Comparison of ENCODE assay signal across 22 cellular contexts in the genomic region with DNA sequence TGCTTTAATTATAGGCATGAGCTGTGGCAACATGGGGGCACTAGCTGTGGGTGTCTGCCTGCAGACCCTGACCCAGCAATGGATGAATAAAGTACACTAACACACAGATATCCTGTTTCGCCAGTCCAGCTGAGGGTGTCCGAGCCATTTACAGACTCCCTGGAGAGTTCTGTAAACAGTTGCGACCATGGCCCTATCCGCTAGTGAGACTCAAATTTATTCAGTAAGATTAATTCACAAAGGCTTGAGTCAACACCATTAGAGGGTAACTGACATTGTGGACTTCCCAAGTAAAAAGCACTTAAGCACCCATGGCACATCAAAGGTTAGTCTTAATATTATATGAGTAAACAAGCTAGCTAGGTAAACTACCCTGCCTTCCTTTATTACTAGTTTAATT.
A peak's percentile ranks its signal among the peaks of the same experiment; 100 is the strongest.
DNase-seq lines count a peak whose midpoint lies in the region; ATAC-seq and TF ChIP-seq lines count a peak whose summit lies in the region.
"Had no signal": no experiment of that assay in that cellular context is flagged by ENCODE, and none has a peak within 500 bp of the region (broad histone marks: within the 10 kb centered on the region; RNA-seq: fewer than 3 reads in every experiment).

No MANE protein-coding gene starts in this region.

- no peak overlapping the region for H3K4me2 ChIP-seq in Karpas-422 (ENCODE audit: low read depth, low read length, poor library complexity, severe bottlenecking)
- H3K4me2 ChIP-seq: GM23338 had no signal

- no peak overlapping the region for H3K4me3 Mint-ChIP-seq in central memory CD8-positive, alpha-beta T cell
- H3K4me3 Mint-ChIP-seq in activated naive CD8-positive, alpha-beta T cell treated with anti-CD3 and anti-CD28 coated beads, Interleukin-2, amount 50 U/mL, for 24 hours = no peak overlapping the region
- H3K4me3 Mint-ChIP-seq: activated B cell treated with CpG ODN at 0.5 μM for 24 hours; activated naive CD8-positive, alpha-beta T cell treated with anti-CD3 and anti-CD28 coated beads, Interleukin-2, amount 10 ng/mL, durations not matched to agents 7 days and 5 days; CD4-positive, alpha-beta memory T cell; dendritic cell treated with granulocyte-macrophage colony-stimulating factor and Interleukin-4, amounts not matched to agents 40 ng/mL and 50 ng/mL, for 4 days; GM23338 had no signal

- H2AFZ ChIP-seq in Karpas-422 (ENCODE audit: low read length) = no peak overlapping the region
- H2AFZ ChIP-seq: GM23338 had no signal

- H3K9ac ChIP-seq in Karpas-422 (ENCODE audit: low read length) = no peak overlapping the region

- TF ChIP-seq CTCF in 22Rv1 (IDR thresholded peaks at IDR 0.05) (no peak), brain microvascular endothelial cell (IDR thresholded peaks at IDR 0.05; ENCODE audit: low read depth, low read length, missing control alignments) (no peak)

- H3K79me2 ChIP-seq in Karpas-422 (ENCODE audit: low read length) = peaks cover 6% of the 10 kb centered on the region; the same call in 1 of the 2 replicates

- no peaks in the 10 kb centered on the region for H3K9me2 ChIP-seq in Karpas-422 (replicated peaks; ENCODE audit: insufficient read depth, low read length)

- ATAC-seq in central memory CD8-positive, alpha-beta T cell (replicated peaks; ENCODE audit: extremely low read depth, poor library complexity, severe bottlenecking) = no peak
- no peak for ATAC-seq in activated naive CD8-positive, alpha-beta T cell treated with anti-CD3 and anti-CD28 coated beads, Interleukin-2, amount 50 U/mL, for 24 hours
- ATAC-seq: GM23338; left lung; mucosa of descending colon; right cardiac atrium; Right ventricle myocardium inferior; stimulated activated naive B cell treated with anti-CD40 and anti-IgM and Interleukin-4, amounts not matched to agents 10 μg/mL and 1 μg/mL and 100 μg/mL, for 72 hours had no signal

- H3K27ac Mint-ChIP-seq in central memory CD8-positive, alpha-beta T cell (ENCODE audit: low read depth) = peak overlapping the region; percentile 52
- no peak overlapping the region for H3K27ac Mint-ChIP-seq in activated naive CD8-positive, alpha-beta T cell treated with anti-CD3 and anti-CD28 coated beads, Interleukin-2, amount 50 U/mL, for 24 hours
- H3K27ac Mint-ChIP-seq: activated naive CD8-positive, alpha-beta T cell treated with anti-CD3 and anti-CD28 coated beads, Interleukin-2, amount 10 ng/mL, durations not matched to agents 7 days and 5 days; dendritic cell treated with granulocyte-macrophage colony-stimulating factor and Interleukin-4, amounts not matched to agents 40 ng/mL and 50 ng/mL, for 4 days had no signal

- no peaks in the 10 kb centered on the region for H3K27me3 Mint-ChIP-seq in central memory CD8-positive, alpha-beta T cell
- H3K27me3 Mint-ChIP-seq in activated naive CD8-positive, alpha-beta T cell treated with anti-CD3 and anti-CD28 coated beads, Interleukin-2, amount 50 U/mL, for 24 hours = no peaks in the 10 kb centered on the region
- H3K27me3 Mint-ChIP-seq: activated B cell treated with CpG ODN at 0.5 μM for 24 hours; activated naive CD8-positive, alpha-beta T cell treated with anti-CD3 and anti-CD28 coated beads, Interleukin-2, amount 10 ng/mL, durations not matched to agents 7 days and 5 days; CD4-positive, alpha-beta memory T cell; dendritic cell treated with granulocyte-macrophage colony-stimulating factor and Interleukin-4, amounts not matched to agents 40 ng/mL and 50 ng/mL, for 4 days; stimulated activated naive B cell treated with anti-CD40 and anti-IgM and Interleukin-4, amounts not matched to agents 10 μg/mL and 1 μg/mL and 100 μg/mL, for 72 hours had no signal

- no peaks in the 10 kb centered on the region for H3K9me3 ChIP-seq in Karpas-422 (ENCODE audit: low read length)
- H3K9me3 ChIP-seq: left lung, mucosa of descending colon, tibial nerve had no signal

- no peaks in the 10 kb centered on the region for H4K20me1 ChIP-seq in Karpas-422 (ENCODE audit: insufficient read depth, low read depth, low read length)

- no peak overlapping the region for H3K4me3 ChIP-seq in Karpas-422 (ENCODE audit: low read length)
- H3K4me3 ChIP-seq in brain microvascular endothelial cell (ENCODE audit: low read depth, low read length) = no peak overlapping the region
- H3K4me3 ChIP-seq: GM23338, left lung, mucosa of descending colon, tibial nerve had no signal

- H3K36me3 Mint-ChIP-seq in central memory CD8-positive, alpha-beta T cell (ENCODE audit: insufficient read depth) = peaks cover 45% of the 10 kb centered on the region
- peaks cover 64% of the 10 kb centered on the region for H3K36me3 Mint-ChIP-seq in activated naive CD8-positive, alpha-beta T cell treated with anti-CD3 and anti-CD28 coated beads, Interleukin-2, amount 50 U/mL, for 24 hours (ENCODE audit: low read depth)

- DNase-seq in Karpas-422 (no peak), NCI-H2196 treated with DMSO at 0.1 percent for 48 hours (lab: John Stamatoyannopoulos, UW; ENCODE audit: unreplicated experiment) (peak; percentile 81), brain microvascular endothelial cell (no peak), RPMI8226 (no peak)
- no peak for DNase-seq in central memory CD8-positive, alpha-beta T cell (ENCODE audit: low spot score in 2 of 2)
- no peak for DNase-seq in activated naive CD8-positive, alpha-beta T cell treated with anti-CD3 and anti-CD28 coated beads, Interleukin-2, amount 50 U/mL, for 24 hours
- no peak for DNase-seq in activated CD4-positive, alpha-beta T cell treated with anti-CD3 and anti-CD28 coated beads, Interleukin-2, amount 50 U/mL, for 48 hours
- DNase-seq: activated B cell treated with CpG ODN at 0.5 μM for 24 hours; activated naive CD8-positive, alpha-beta T cell treated with anti-CD3 and anti-CD28 coated beads, Interleukin-2, amount 10 ng/mL, durations not matched to agents 7 days and 5 days; CD4-positive, alpha-beta memory T cell; left lung; mucosa of descending colon; NCI-H187 treated with DMSO at 0.1 percent for 48 hours; nucleus accumbens; right cardiac atrium; stimulated activated naive B cell treated with anti-CD40 and anti-IgM and Interleukin-4, amounts not matched to agents 10 μg/mL and 1 μg/mL and 100 μg/mL, for 72 hours had no signal

- in situ Hi-C loops in brain microvascular endothelial cell (cut with HindIII; ENCODE audit: low pct_ligation_motif_present, low sequenced_read_pairs) = no loop called here

- H3K4me1 Mint-ChIP-seq in central memory CD8-positive, alpha-beta T cell = peaks cover 18% of the 10 kb centered on the region
- H3K4me1 Mint-ChIP-seq in activated naive CD8-positive, alpha-beta T cell treated with anti-CD3 and anti-CD28 coated beads, Interleukin-2, amount 50 U/mL, for 24 hours = peaks cover 36% of the 10 kb centered on the region

- peaks cover 28% of the 10 kb centered on the region for H3K4me1 ChIP-seq in Karpas-422 (ENCODE audit: low read length)

- H3K27ac ChIP-seq in 22Rv1 (peak overlapping the region; percentile 27; the same call in 1 of the 2 replicates), Karpas-422 (ENCODE audit: low read length) (peak overlapping the region; percentile 80), brain microvascular endothelial cell (no peak overlapping the region)
- H3K27ac ChIP-seq: epithelial cell of prostate, left lung, tibial nerve had no signal

- no peaks in the 10 kb centered on the region for H3K9me3 Mint-ChIP-seq in central memory CD8-positive, alpha-beta T cell
- no peaks in the 10 kb centered on the region for H3K9me3 Mint-ChIP-seq in activated naive CD8-positive, alpha-beta T cell treated with anti-CD3 and anti-CD28 coated beads, Interleukin-2, amount 50 U/mL, for 24 hours
- H3K9me3 Mint-ChIP-seq: activated B cell treated with CpG ODN at 0.5 μM for 24 hours; activated naive CD8-positive, alpha-beta T cell treated with anti-CD3 and anti-CD28 coated beads, Interleukin-2, amount 10 ng/mL, durations not matched to agents 7 days and 5 days; CD4-positive, alpha-beta memory T cell; dendritic cell treated with granulocyte-macrophage colony-stimulating factor and Interleukin-4, amounts not matched to agents 40 ng/mL and 50 ng/mL, for 4 days; GM23338; stimulated activated naive B cell treated with anti-CD40 and anti-IgM and Interleukin-4, amounts not matched to agents 10 μg/mL and 1 μg/mL and 100 μg/mL, for 72 hours had no signal

- no peaks in the 10 kb centered on the region for H3K27me3 ChIP-seq in Karpas-422 (ENCODE audit: low read length)
- no peaks in the 10 kb centered on the region for H3K27me3 ChIP-seq in brain microvascular endothelial cell (replicated peaks)
- H3K27me3 ChIP-seq: left lung, tibial nerve had no signal

- H3K36me3 ChIP-seq in Karpas-422 (ENCODE audit: insufficient read depth, low read length) (peaks cover 34% of the 10 kb centered on the region), brain microvascular endothelial cell (replicated peaks) (peaks cover 44% of the 10 kb centered on the region)
